8 cellular contexts compared by ENCODE assay signal in genomic region chr13:27954406-27954851, GRCh38. TPM values are rescaled to one million over a fixed set of nuclear protein-coding genes. Genes with fewer than 3 reads are reported as not detected.
DNase-seq lines count a peak whose midpoint lies in the region; ATAC-seq and TF ChIP-seq lines count a peak whose summit lies in the region.

No MANE protein-coding gene starts in this region.

- peak; percentile 7 for ATAC-seq in GM18870 (IDR thresholded peaks at IDR 0.05; ENCODE audit: unreplicated experiment)
- ATAC-seq in mucosa of descending colon: peak; percentile 60

- DNase-seq in 8988T (peak; percentile 32), coronary artery (ENCODE audit: low spot score) (no peak), mucosa of descending colon (peak in 2 of 3 donors; percentile 59 to 80), GF-D8 (lab: John Stamatoyannopoulos, UW) (no peak), HK-2 (ENCODE audit: unreplicated experiment) (no peak), SKM-1 (lab: John Stamatoyannopoulos, UW; ENCODE audit: unreplicated experiment) (no peak)

- H3K36me3 ChIP-seq in HUES6 (ENCODE audit: control insufficient read depth, insufficient read depth, low read length): no peaks in the 10 kb centered on the region
- H3K36me3 ChIP-seq in mucosa of descending colon (ENCODE audit: low read depth): no peaks in the 10 kb centered on the region

- peak overlapping the region; percentile 34 for H3K9ac ChIP-seq in HUES6 (ENCODE audit: low read length)

- H3K4me1 ChIP-seq in HUES6 (ENCODE audit: control insufficient read depth, insufficient read depth, low read length) (0 out of 2 replicates have a peak, but pooled peaks cover 3% of the 10 kb centered on the region), mucosa of descending colon (ENCODE audit: low read depth) (peaks cover 23% of the 10 kb centered on the region)

- peak overlapping the region; percentile 51 for H3K4me3 ChIP-seq in HUES6 (ENCODE audit: low read depth, low read length)
- peak overlapping the region; percentile 70 for H3K4me3 ChIP-seq in coronary artery
- peak overlapping the region; percentile 42 for H3K4me3 ChIP-seq in mucosa of descending colon

- H3K9me3 ChIP-seq in HUES6 (ENCODE audit: control insufficient read depth, insufficient read depth, low read depth, low read length) (0 out of 2 replicates have a peak, but pooled peaks cover 2% of the 10 kb centered on the region), mucosa of descending colon (no peaks in the 10 kb centered on the region)

- intact Hi-C loops in mucosa of descending colon (cut with DNase I, micrococcal nuclease): no loop called here

- TF ChIP-seq CTCF in coronary artery (IDR thresholded peaks at IDR 0.05): no peak
- TF ChIP-seq CTCF in mucosa of descending colon (IDR thresholded peaks at IDR 0.05): no peak

- H3K27me3 ChIP-seq in HUES6 (ENCODE audit: control insufficient read depth, insufficient read depth, low read length): peaks cover 98% of the 10 kb centered on the region

- H3K27ac ChIP-seq in HUES6 (ENCODE audit: low read depth, low read length): no peak overlapping the region
- no peak overlapping the region for H3K27ac ChIP-seq in coronary artery

RNA-seq across cellular contexts. Expression of gene CDX2, which starts 14.7 kb away (rescaled TPM):
- 100 to 1,000 TPM; 113 to 349 (median 240) TPM for total RNA-seq in mucosa of descending colon

RNA-seq across cellular contexts. Expression of gene URAD, which starts 34.1 kb away (rescaled TPM):
- 10 to 100 TPM; 17.9 to 62.9 (median 23.9) TPM for total RNA-seq in mucosa of descending colon

RNA-seq across cellular contexts. Expression of gene PDX1, which starts 34.6 kb away (rescaled TPM):
- 1 to 10 TPM in 1 of 3 donors, under 1 TPM in 1, not detected in 1; 0.72 to 1.5 TPM for total RNA-seq in mucosa of descending colon

Comparison
In these comparisons a context has a peak if more than half of its experiments do, and no peak if none do; other contexts are left out.
1. DNase-seq: peak in 8988T (single experiment) and mucosa of descending colon (2 of 3); none in coronary artery (single experiment), GF-D8 (single experiment), HK-2 (single experiment) and SKM-1 (single experiment).
2. Peak in every context shown above with its lines, with median percentiles within 50 percentile points of each other: H3K4me3 ChIP-seq.